ENCODE assay signal across 8 cellular contexts in genomic region chr19:48445256-48445605, GRCh38. TPM values are rescaled to one million over a fixed set of nuclear protein-coding genes. Genes with fewer than 3 reads are reported as not detected.
DNase-seq lines count a peak whose midpoint lies in the region; ATAC-seq, FAIRE-seq and TF ChIP-seq lines count a peak whose summit lies in the region.

No MANE protein-coding gene starts in this region.

- peaks cover 23% of the 10 kb centered on the region for H3K27me3 Mint-ChIP-seq in glutamatergic neuron (ENCODE audit: unreplicated experiment)

- no peaks in the 10 kb centered on the region for H3K27me3 ChIP-seq in pancreas

- H3K27ac ChIP-seq in pancreas = peak overlapping the region in 3 of 4 donors; percentile 53 to 87 (median 81)

- FAIRE-seq in pancreas (lab: Jason Lieb, UNC) (no peak), GM19239 (lab: Jason Lieb, UNC) (no peak)

- peak overlapping the region; percentile 49 to 100 (median 96) for H3K4me3 ChIP-seq in pancreas

- H3K4me1 ChIP-seq in pancreas = peaks cover 0 to 13% (median 7%) of the 10 kb centered on the region in 3 donors

- no peak for TF ChIP-seq CTCF in glutamatergic neuron (IDR thresholded peaks at IDR 0.05; ENCODE audit: partially characterized antibody, unreplicated experiment)
- peak in 1 of 4 donors; percentile 19 for TF ChIP-seq CTCF in pancreas (IDR thresholded peaks at IDR 0.05)

- DNase-seq in AML-193 (lab: John Stamatoyannopoulos, UW) (peak; percentile 85 to 91), NCI-H510A (lab: John Stamatoyannopoulos, UW) (peak; percentile 73), glutamatergic neuron (no peak), pancreas (no peak), GM19239 (ENCODE audit: insufficient read length, low spot score) (no peak)
- DNase-seq in activated naive CD4-positive, alpha-beta T cell treated with anti-CD3 and anti-CD28 coated beads, Interleukin-2, amount 50 U/mL, for 72 hours (ENCODE audit: low spot score in 2 of 2) = no peak

- H3K9me3 Mint-ChIP-seq in activated naive CD4-positive, alpha-beta T cell treated with anti-CD3 and anti-CD28 coated beads, Interleukin-2, amount 50 U/mL, for 72 hours = no peaks in the 10 kb centered on the region
- peaks cover 8% of the 10 kb centered on the region for H3K9me3 Mint-ChIP-seq in glutamatergic neuron (ENCODE audit: unreplicated experiment)

- H3K36me3 ChIP-seq in pancreas = peaks cover 0 to 14% (median 2%) of the 10 kb centered on the region in 3 donors

- intact Hi-C loops in pancreas (cut with DNase I) = no loop called here

- H3K36me3 Mint-ChIP-seq in activated naive CD4-positive, alpha-beta T cell treated with anti-CD3 and anti-CD28 coated beads, Interleukin-2, amount 50 U/mL, for 72 hours = peaks cover 23 to 39% of the 10 kb centered on the region in 2 donors
- no peaks in the 10 kb centered on the region for H3K36me3 Mint-ChIP-seq in glutamatergic neuron (ENCODE audit: unreplicated experiment)

- H3K9me3 ChIP-seq in pancreas = no peaks in the 10 kb centered on the region

- 4 to 5% methylated on average over 6 of the region's 6 CpGs for WGBS in pancreas, 2 donors

- peaks cover 11% of the 10 kb centered on the region for H3K4me1 Mint-ChIP-seq in glutamatergic neuron (ENCODE audit: low read depth, unreplicated experiment)

- peak overlapping the region; percentile 94 for H3K4me3 Mint-ChIP-seq in glutamatergic neuron (ENCODE audit: unreplicated experiment)

- peak overlapping the region; percentile 90 to 93 for H3K27ac Mint-ChIP-seq in activated naive CD4-positive, alpha-beta T cell treated with anti-CD3 and anti-CD28 coated beads, Interleukin-2, amount 50 U/mL, for 72 hours
- peak overlapping the region; percentile 93 for H3K27ac Mint-ChIP-seq in glutamatergic neuron (ENCODE audit: unreplicated experiment)

- ATAC-seq in GM18508 (IDR thresholded peaks at IDR 0.05; ENCODE audit: insufficient read depth, unreplicated experiment) = peak; percentile 20
- peak; percentile 30 for ATAC-seq in HG03175 (IDR thresholded peaks at IDR 0.05; ENCODE audit: unreplicated experiment)
- ATAC-seq in activated naive CD4-positive, alpha-beta T cell treated with anti-CD3 and anti-CD28 coated beads, Interleukin-2, amount 50 U/mL, for 72 hours = peak; percentile 12 to 42
- ATAC-seq in pancreas = peak; percentile 32 to 75 (median 66)

RNA-seq across cellular contexts. Expression of gene GRWD1, which starts 0.6 kb away (rescaled TPM):
- total RNA-seq in activated naive CD4-positive, alpha-beta T cell treated with anti-CD3 and anti-CD28 coated beads, Interleukin-2, amount 50 U/mL, for 72 hours = 10 to 100 TPM; 32.8 to 46.3 TPM
- total RNA-seq in glutamatergic neuron (ENCODE audit: unreplicated experiment) (25.0 TPM), pancreas (10 to 100 TPM; 13.0 to 23.1 (median 18.2) TPM)
- 10 to 100 TPM in 1 of 2 donors, 1 to 10 TPM in 1; 8.6 to 10.2 TPM for polyA plus RNA-seq in pancreas

RNA-seq across cellular contexts. Expression of gene KCNJ14, which starts 10.1 kb away (rescaled TPM):
- total RNA-seq in activated naive CD4-positive, alpha-beta T cell treated with anti-CD3 and anti-CD28 coated beads, Interleukin-2, amount 50 U/mL, for 72 hours = 1 to 10 TPM; 2.1 to 2.3 TPM
- total RNA-seq in glutamatergic neuron (ENCODE audit: unreplicated experiment) (1.0 TPM), pancreas (under 1 TPM; 0.20 to 0.56 (median 0.37) TPM)
- polyA plus RNA-seq in pancreas = under 1 TPM; 0.49 to 0.59 TPM

RNA-seq across cellular contexts. Expression of gene CYTH2, which starts 23.9 kb away (rescaled TPM):
- total RNA-seq in activated naive CD4-positive, alpha-beta T cell treated with anti-CD3 and anti-CD28 coated beads, Interleukin-2, amount 50 U/mL, for 72 hours = 10 to 100 TPM; 32.4 to 64.1 TPM
- total RNA-seq in glutamatergic neuron (ENCODE audit: unreplicated experiment) (233 TPM), pancreas (10 to 100 TPM; 25.4 to 39.2 (median 29.1) TPM)
- polyA plus RNA-seq in pancreas = 10 to 100 TPM; 51.7 to 54.2 TPM

RNA-seq across cellular contexts. Expression of gene GRIN2D, which starts 51.8 kb away (rescaled TPM):
- under 1 TPM; 0.23 to 0.45 TPM for total RNA-seq in activated naive CD4-positive, alpha-beta T cell treated with anti-CD3 and anti-CD28 coated beads, Interleukin-2, amount 50 U/mL, for 72 hours
- total RNA-seq in glutamatergic neuron (ENCODE audit: unreplicated experiment) = 21.7 TPM
- under 1 TPM in 5 of 6 donors, not detected in 1; 0.04 to 0.66 (median 0.26) TPM for total RNA-seq in pancreas
- under 1 TPM; 0.19 TPM for polyA plus RNA-seq in pancreas

RNA-seq across cellular contexts. Expression of gene KDELR1, which starts 53.9 kb away (rescaled TPM):
- total RNA-seq in activated naive CD4-positive, alpha-beta T cell treated with anti-CD3 and anti-CD28 coated beads, Interleukin-2, amount 50 U/mL, for 72 hours = 100 to 1,000 TPM in 1 of 2 donors, 10 to 100 TPM in 1; 91.1 to 108 TPM
- total RNA-seq in glutamatergic neuron (ENCODE audit: unreplicated experiment) = 213 TPM
- 10 to 100 TPM; 58.7 to 99.0 (median 77.0) TPM for total RNA-seq in pancreas
- 100 to 1,000 TPM in 1 of 2 donors, 10 to 100 TPM in 1; 85.4 to 113 TPM for polyA plus RNA-seq in pancreas

Comparison
In these comparisons a context has a peak if more than half of its experiments do, and no peak if none do; other contexts are left out.
1. DNase-seq: peak in AML-193 (2 of 2) and NCI-H510A (single experiment); none in activated naive CD4-positive, alpha-beta T cell treated with anti-CD3 and anti-CD28 coated beads, Interleukin-2, amount 50 U/mL, for 72 hours (0 of 2), glutamatergic neuron (single experiment), pancreas (0 of 6) and GM19239 (single experiment).
2. Peak in every context shown above with its lines, with median percentiles within 50 percentile points of each other: ATAC-seq.